Comparison of ENCODE assay signal across 1 cellular context in genomic region chr3:133206921-133207320, GRCh38.
TF ChIP-seq lines count a peak whose summit lies in the region.

No MANE protein-coding gene starts in this region.

TF ChIP-seq in GM23338, 12 proteins besides CTCF, POLR2A, EP300 and RAD21 (continued from another document):
- TF ChIP-seq ZNF462 (CRISPR knock-in tag; IDR thresholded peaks at IDR 0.05) (peak; percentile 78), EZH2 (IDR thresholded peaks at IDR 0.05; ENCODE audit: low read depth, unreplicated experiment) (no peak)
